ENCODE assay signal across 19 cellular contexts in genomic region chr10:71070741-71071140, GRCh38.
A peak's percentile ranks its signal among the peaks of the same experiment; 100 is the strongest.
DNase-seq lines count a peak whose midpoint lies in the region; FAIRE-seq and TF ChIP-seq lines count a peak whose summit lies in the region.
"Had no signal": no experiment of that assay in that cellular context is flagged by ENCODE, and none has a peak within 500 bp of the region (broad histone marks: within the 10 kb centered on the region; RNA-seq: fewer than 3 reads in every experiment).

No MANE protein-coding gene starts in this region.

- no peaks in the 10 kb centered on the region for H3K79me2 ChIP-seq in osteoblast (ENCODE audit: insufficient read depth, low read length)

- H3K4me2 ChIP-seq in BLaER1 treated with 17β-estradiol and CSF1 and Interleukin-3, amounts not matched to agents 10 nM and 100 nM, result peak overlapping the region in 7 of 11 experiments; percentile 35 to 79 (median 64); a peak in 8 of 22 replicates
- H3K4me2 ChIP-seq in osteoblast (ENCODE audit: insufficient read depth, low read length), result no peak overlapping the region

- H3K9me3 ChIP-seq in BLaER1 treated with 17β-estradiol and CSF1 and Interleukin-3, amounts not matched to agents 10 nM and 100 nM (replicated peaks in 1 of 11), result no peaks in the 10 kb centered on the region
- H3K9me3 ChIP-seq in HEK293 (ENCODE audit: control insufficient read depth, insufficient read depth, low read depth, low read length), result no peaks in the 10 kb centered on the region
- no peaks in the 10 kb centered on the region for H3K9me3 ChIP-seq in kidney (ENCODE audit: control insufficient read depth in 1 of 2, low read length in 2 of 2)
- no peaks in the 10 kb centered on the region for H3K9me3 ChIP-seq in osteoblast (ENCODE audit: low read depth, low read length)
- H3K9me3 ChIP-seq: HAP-1 had no signal

- no peaks in the 10 kb centered on the region; a peak in 1 of 22 replicates for H4K20me1 ChIP-seq in BLaER1 treated with 17β-estradiol and CSF1 and Interleukin-3, amounts not matched to agents 10 nM and 100 nM
- H4K20me1 ChIP-seq in osteoblast (ENCODE audit: insufficient read depth, low read length), result no peaks in the 10 kb centered on the region

- peaks cover 25 to 34% (median 30%) of the 10 kb centered on the region in 10 experiments for H3K4me1 ChIP-seq in BLaER1 treated with 17β-estradiol and CSF1 and Interleukin-3, amounts not matched to agents 10 nM and 100 nM
- H3K4me1 ChIP-seq in HEK293 (ENCODE audit: control insufficient read depth, insufficient read depth, low read length), result peaks cover 5% of the 10 kb centered on the region; the same call in 1 of the 2 replicates
- H3K4me1 ChIP-seq in kidney (ENCODE audit: control insufficient read depth in 1 of 2, insufficient read depth in 1 of 2, low read depth in 1 of 2, low read length in 2 of 2), result no peaks in the 10 kb centered on the region
- H3K4me1 ChIP-seq in osteoblast (ENCODE audit: insufficient read depth, low read length), result no peaks in the 10 kb centered on the region
- H3K4me1 ChIP-seq: HAP-1 had no signal

- TF ChIP-seq CTCF in HEK293 (tag by site-specific recombination; IDR thresholded peaks at IDR 0.05) (no peak), kidney (IDR thresholded peaks at IDR 0.05; ENCODE audit: borderline replicate concordance, extremely low read depth, insufficient read depth) (no peak), osteoblast (IDR thresholded peaks at IDR 0.05; ENCODE audit: extremely low read depth, low read depth, low read length) (no peak)

- no peaks in the 10 kb centered on the region for H3K36me3 ChIP-seq in BLaER1 treated with 17β-estradiol and CSF1 and Interleukin-3, amounts not matched to agents 10 nM and 100 nM
- H3K36me3 ChIP-seq in HEK293 (ENCODE audit: control insufficient read depth in 2 of 2, insufficient read depth in 1 of 2, low read length in 2 of 2), result no peaks in the 10 kb centered on the region
- H3K36me3 ChIP-seq in kidney (ENCODE audit: control insufficient read depth in 1 of 2, insufficient read depth in 2 of 2, low read length in 2 of 2), result no peaks in the 10 kb centered on the region
- H3K36me3 ChIP-seq in osteoblast (ENCODE audit: insufficient read depth, low read length), result no peaks in the 10 kb centered on the region
- H3K36me3 ChIP-seq: HAP-1 had no signal

- no peak overlapping the region for H3K9ac ChIP-seq in BLaER1 treated with 17β-estradiol and CSF1 and Interleukin-3, amounts not matched to agents 10 nM and 100 nM
- H3K9ac ChIP-seq in kidney (ENCODE audit: low read length in 2 of 2), result no peak overlapping the region

- no peak for FAIRE-seq in kidney (lab: Jason Lieb, UNC)
- FAIRE-seq: A204.1, D721Med, H1, HepG2, HTR-8/SVneo had no signal

- CTCF ChIA-PET in HEK293 (lab: Yijun Ruan, JAX), result interaction anchor here (1.0 to 1.1 kb wide), 2 partner anchors 78 to 145 kb away, joined by 3 to 4 read pairs; no protein-coding TSS in a partner anchor

- H2AFZ ChIP-seq in osteoblast (ENCODE audit: low read length), result no peak overlapping the region

- POLR2A ChIA-PET in HEK293 (lab: Yijun Ruan, JAX), result no interaction called here

- H3K27ac ChIP-seq in BLaER1 treated with 17β-estradiol and CSF1 and Interleukin-3, amounts not matched to agents 10 nM and 100 nM, result peak overlapping the region in 2 of 11 experiments; percentile 3 to 26; a peak in 1 of 22 replicates
- H3K27ac ChIP-seq in HEK293 (ENCODE audit: extremely low read depth, low read depth, low read length), result no peak overlapping the region
- H3K27ac ChIP-seq in kidney (ENCODE audit: low read depth in 2 of 2, low read length in 2 of 2), result no peak overlapping the region
- H3K27ac ChIP-seq in osteoblast (ENCODE audit: low read depth, low read length), result no peak overlapping the region
- H3K27ac ChIP-seq: C4-2B had no signal

- intact Hi-C loops in kidney (cut with DNase I), result no loop called here

- no peak overlapping the region for H3K4me3 ChIP-seq in BLaER1 treated with 17β-estradiol and CSF1 and Interleukin-3, amounts not matched to agents 10 nM and 100 nM
- H3K4me3 ChIP-seq in HEK293 (ENCODE audit: low read depth, low read length) (no peak overlapping the region), kidney (ENCODE audit: low read length in 2 of 2) (no peak overlapping the region), osteoblast (ENCODE audit: insufficient read depth, low read length) (no peak overlapping the region)
- H3K4me3 ChIP-seq: HAP-1 had no signal

- DNase-seq in kidney, result peak; percentile 50
- DNase-seq in osteoblast (ENCODE audit: insufficient read length, low spot score, missing footprints), result peak; percentile 81
- no peak for DNase-seq in DMS153 (lab: John Stamatoyannopoulos, UW)
- DNase-seq in dermis blood vessel endothelial cell, result no peak
- DNase-seq in SHP77 (lab: John Stamatoyannopoulos, UW), result no peak
- DNase-seq: CD8-positive, alpha-beta T cell; COR-L47; DND-41; GF-D8; HFFc6 had no signal

- no peaks in the 10 kb centered on the region for H3K27me3 ChIP-seq in BLaER1 treated with 17β-estradiol and CSF1 and Interleukin-3, amounts not matched to agents 10 nM and 100 nM
- peaks cover 10% of the 10 kb centered on the region for H3K27me3 ChIP-seq in osteoblast (ENCODE audit: insufficient read depth, low read length)

TF ChIP-seq in HEK293, 187 proteins besides CTCF, POLR2A, EP300 and RAD21:
- TF ChIP-seq GLIS1 (tag by site-specific recombination; IDR thresholded peaks at IDR 0.05) (0 out of 2 replicates have a peak, but pooled peaks have one; percentile 19), SCRT1 (tag by site-specific recombination; IDR thresholded peaks at IDR 0.05; ENCODE audit: borderline replicate concordance) (no peak)
TF ChIP-seq in HEK293: peak in this region for 1.

Comparison
In these comparisons a context has a peak if more than half of its experiments do, and no peak if none do; other contexts are left out.
1. DNase-seq: peak in kidney (single experiment) and osteoblast (single experiment); none in DMS153 (single experiment), dermis blood vessel endothelial cell (single experiment) and SHP77 (0 of 2).